ENCODE assay signal across 11 cellular contexts in genomic region chr4:3786196-3786869, GRCh38. TPM values are rescaled to one million over a fixed set of nuclear protein-coding genes. Genes with fewer than 3 reads are reported as not detected.
DNase-seq lines count a peak whose midpoint lies in the region; ATAC-seq and TF ChIP-seq lines count a peak whose summit lies in the region.
"Had no signal": no experiment of that assay in that cellular context is flagged by ENCODE, and none has a peak within 500 bp of the region (broad histone marks: within the 10 kb centered on the region; RNA-seq: fewer than 3 reads in every experiment).

No MANE protein-coding gene starts in this region.

- peak; percentile 60 for DNase-seq in AG08396 (ENCODE audit: low spot score)
- peak; percentile 2 for DNase-seq in LHCN-M2 (ENCODE audit: low read depth)
- peak; percentile 73 for DNase-seq in midbrain (lab: John Stamatoyannopoulos, UW)
- no peak for DNase-seq in CD14-positive monocyte (ENCODE audit: low spot score)
- DNase-seq in NCI-H2107 (lab: John Stamatoyannopoulos, UW): no peak
- DNase-seq in effector memory CD8-positive, alpha-beta T cell: no peak
- DNase-seq: activated T-cell treated with anti-CD3 and anti-CD28 coated beads for 4 hours, brain microvascular endothelial cell, T-helper 17 cell had no signal

- intact Hi-C loops in CD14-positive monocyte (cut with micrococcal nuclease): no loop called here

- H3K27ac Mint-ChIP-seq in brain (peak overlapping the region in 4 of 5 experiments; percentile 32 to 79 (median 48)), CD14-positive monocyte (no peak overlapping the region)
- no peak overlapping the region for H3K27ac Mint-ChIP-seq in effector memory CD8-positive, alpha-beta T cell
- H3K27ac Mint-ChIP-seq: T-helper 17 cell had no signal

- H3K27me3 Mint-ChIP-seq in brain (peaks cover 7% of the 10 kb centered on the region), CD14-positive monocyte (ENCODE audit: low read depth in 3 of 3) (peaks cover 5 to 9% (median 8%) of the 10 kb centered on the region in 3 donors)
- peaks cover 16 to 76% of the 10 kb centered on the region in 2 donors for H3K27me3 Mint-ChIP-seq in effector memory CD8-positive, alpha-beta T cell

- H3K9me3 Mint-ChIP-seq in brain (peaks cover 0 to 5% (median 0%) of the 10 kb centered on the region in 5 experiments), CD14-positive monocyte (peaks cover 0 to 7% (median 4%) of the 10 kb centered on the region in 7 donors)
- no peaks in the 10 kb centered on the region for H3K9me3 Mint-ChIP-seq in effector memory CD8-positive, alpha-beta T cell

- H3K36me3 Mint-ChIP-seq in brain: no peaks in the 10 kb centered on the region
- no peaks in the 10 kb centered on the region for H3K36me3 Mint-ChIP-seq in CD14-positive monocyte
- H3K36me3 Mint-ChIP-seq in effector memory CD8-positive, alpha-beta T cell (ENCODE audit: insufficient read depth): peaks cover 2% of the 10 kb centered on the region

- peaks cover 24% of the 10 kb centered on the region for H3K4me1 Mint-ChIP-seq in brain
- H3K4me1 Mint-ChIP-seq in CD14-positive monocyte: no peaks in the 10 kb centered on the region
- no peaks in the 10 kb centered on the region for H3K4me1 Mint-ChIP-seq in effector memory CD8-positive, alpha-beta T cell (ENCODE audit: low read depth in 2 of 2)
- H3K4me1 Mint-ChIP-seq: T-helper 17 cell had no signal

- no peak for TF ChIP-seq CTCF in brain (conservative IDR thresholded peaks at IDR 0.05)
- no peak for TF ChIP-seq CTCF in CD14-positive monocyte (IDR thresholded peaks at IDR 0.05)

- H3K4me3 Mint-ChIP-seq in brain: peak overlapping the region in 1 of 5 experiments; percentile 60
- no peak overlapping the region for H3K4me3 Mint-ChIP-seq in CD14-positive monocyte
- H3K4me3 Mint-ChIP-seq in effector memory CD8-positive, alpha-beta T cell: no peak overlapping the region
- H3K4me3 Mint-ChIP-seq: T-helper 17 cell had no signal

- no peak for ATAC-seq in GM21619 (IDR thresholded peaks at IDR 0.05; ENCODE audit: unreplicated experiment)
- ATAC-seq in effector memory CD8-positive, alpha-beta T cell (replicated peaks): no peak
- ATAC-seq: T-helper 17 cell had no signal

RNA-seq across cellular contexts. Expression of gene ADRA2C, which starts 20.1 kb away (rescaled TPM):
- total RNA-seq in LHCN-M2 (2014; rRNA removed): 2.9 and 3.5 TPM in 2 replicates
- 20.7 TPM for polyA plus RNA-seq in LHCN-M2 (2012)
- polyA plus RNA-seq in brain (ENCODE audit: insufficient read depth, low read depth, low replicate concordance) (2.0 TPM), CD14-positive monocyte (not detected)
- total RNA-seq: T-helper 17 cell had no signal

Comparison
In these comparisons a context has a peak if more than half of its experiments do, and no peak if none do; other contexts are left out.
1. DNase-seq: peak in AG08396 (single experiment), LHCN-M2 (single experiment) and midbrain (single experiment); none in CD14-positive monocyte (single experiment), NCI-H2107 (single experiment) and effector memory CD8-positive, alpha-beta T cell (0 of 3).
2. H3K27ac Mint-ChIP-seq: peak in brain (4 of 5); none in CD14-positive monocyte (0 of 7) and effector memory CD8-positive, alpha-beta T cell (0 of 2).